Comparison of ENCODE assay signal across 8 cellular contexts in the genomic region with DNA sequence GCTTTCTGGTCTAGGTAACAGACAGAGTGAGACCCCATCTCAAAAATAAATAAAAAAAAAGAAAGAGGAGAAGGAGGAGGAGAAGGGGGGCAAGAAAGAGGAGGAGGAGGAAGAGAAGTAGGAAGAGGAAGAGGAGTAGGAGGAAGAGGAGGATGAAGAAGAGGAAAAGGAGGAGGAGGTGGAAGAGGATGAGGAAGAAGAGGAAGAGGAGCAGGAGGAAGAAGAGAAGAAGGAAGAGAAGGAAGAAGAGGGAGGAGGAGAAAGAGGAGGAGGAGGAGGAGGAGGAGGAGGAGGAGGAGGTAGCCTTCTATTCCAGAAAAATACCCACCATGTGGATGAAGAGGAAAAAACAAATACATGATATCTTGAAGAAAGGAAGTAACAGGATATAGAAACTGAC.
"Had no signal": no experiment of that assay in that cellular context is flagged by ENCODE, and none has a peak within 500 bp of the region (broad histone marks: within the 10 kb centered on the region; RNA-seq: fewer than 3 reads in every experiment).

No MANE protein-coding gene starts in this region.

- DNase-seq: GM23248, GOT3, H7, H9, HCEC 1CT, HFFc6 had no signal

- H3K9me3 ChIP-seq: HAP-1 had no signal

- H3K4me3 ChIP-seq: GM23248, GM23338, HAP-1 had no signal

- H3K27ac Mint-ChIP-seq: GM23338, H9, HFFc6 had no signal

- H3K27ac ChIP-seq: GM23248 had no signal

- H3K9me3 Mint-ChIP-seq: H9, HFFc6 had no signal

- H3K36me3 ChIP-seq: HAP-1 had no signal

- H3K4me1 ChIP-seq: HAP-1 had no signal

- H3K4me3 Mint-ChIP-seq: GM23338, H9, HFFc6 had no signal
